ENCODE assay signal across 9 cellular contexts in genomic region chr15:31362121-31362520, GRCh38. TPM values are rescaled to one million over a fixed set of nuclear protein-coding genes. Genes with fewer than 3 reads are reported as not detected.
A peak's percentile ranks its signal among the peaks of the same experiment; 100 is the strongest.
DNase-seq lines count a peak whose midpoint lies in the region; ATAC-seq, FAIRE-seq and TF ChIP-seq lines count a peak whose summit lies in the region.
"Had no signal": no experiment of that assay in that cellular context is flagged by ENCODE, and none has a peak within 500 bp of the region (broad histone marks: within the 10 kb centered on the region; RNA-seq: fewer than 3 reads in every experiment).

No MANE protein-coding gene starts in this region.

- H3K4me1 ChIP-seq in RWPE2 (ENCODE audit: insufficient read depth, poor library complexity, severe bottlenecking) (peaks cover 59% of the 10 kb centered on the region), esophagus squamous epithelium (peaks cover 65 to 100% (median 96%) of the 10 kb centered on the region in 3 donors)

- H3K9me3 ChIP-seq in RWPE2 (ENCODE audit: severe bottlenecking) (no peaks in the 10 kb centered on the region), esophagus squamous epithelium (no peaks in the 10 kb centered on the region)

- no peak for FAIRE-seq in HTR-8/SVneo (lab: Jason Lieb, UNC)

- H3K36me3 Mint-ChIP-seq in T-helper 1 cell treated with Interleukin-12 subunit alpha and Interleukin-12 subunit beta and Interleukin-4 antibody, amounts not matched to agents 30 μg/mL and 1 μg/mL, for 36 hours (ENCODE audit: low read depth) = peaks cover 25% of the 10 kb centered on the region
- peaks cover 80% of the 10 kb centered on the region for H3K36me3 Mint-ChIP-seq in stimulated activated effector memory CD8-positive, alpha-beta T cell treated with anti-CD3 and anti-CD28 coated beads, Interleukin-12 subunit alpha, Interleukin-12 subunit beta, amount 100 ng/mL, for 72 hours

- TF ChIP-seq POLR2A in esophagus squamous epithelium (IDR thresholded peaks at IDR 0.05) = no peak

- peak overlapping the region; percentile 81 for H3K4me3 Mint-ChIP-seq in T-helper 1 cell treated with Interleukin-12 subunit alpha and Interleukin-12 subunit beta and Interleukin-4 antibody, amounts not matched to agents 30 μg/mL and 1 μg/mL, for 36 hours
- peak overlapping the region; percentile 74 for H3K4me3 Mint-ChIP-seq in stimulated activated effector memory CD8-positive, alpha-beta T cell treated with anti-CD3 and anti-CD28 coated beads, Interleukin-12 subunit alpha, Interleukin-12 subunit beta, amount 100 ng/mL, for 72 hours

- no peak for ATAC-seq in RWPE2 (ENCODE audit: low read depth)
- ATAC-seq in stimulated activated effector memory CD8-positive, alpha-beta T cell treated with anti-CD3 and anti-CD28 coated beads, Interleukin-12 subunit alpha, Interleukin-12 subunit beta, amount 100 ng/mL, for 72 hours = no peak

- H3K4me1 Mint-ChIP-seq in T-helper 1 cell treated with Interleukin-12 subunit alpha and Interleukin-12 subunit beta and Interleukin-4 antibody, amounts not matched to agents 30 μg/mL and 1 μg/mL, for 36 hours (ENCODE audit: low read depth) = peaks cover 86% of the 10 kb centered on the region
- peaks cover 100% of the 10 kb centered on the region for H3K4me1 Mint-ChIP-seq in stimulated activated effector memory CD8-positive, alpha-beta T cell treated with anti-CD3 and anti-CD28 coated beads, Interleukin-12 subunit alpha, Interleukin-12 subunit beta, amount 100 ng/mL, for 72 hours

- intact Hi-C loops in esophagus squamous epithelium (cut with DNase I) = loop anchor here (10.0 kb wide), 1 partner anchor 123 kb away; no protein-coding TSS in a partner anchor

- 65 to 72% methylated on average over 4 of the region's 4 CpGs for WGBS in esophagus squamous epithelium, 2 donors

- H3K27ac ChIP-seq in RWPE2 (ENCODE audit: poor library complexity, severe bottlenecking) (peak overlapping the region; percentile 42), esophagus squamous epithelium (peak overlapping the region; percentile 87 to 94 (median 90))

- H3K9me3 Mint-ChIP-seq in T-helper 1 cell treated with Interleukin-12 subunit alpha and Interleukin-12 subunit beta and Interleukin-4 antibody, amounts not matched to agents 30 μg/mL and 1 μg/mL, for 36 hours = no peaks in the 10 kb centered on the region
- no peaks in the 10 kb centered on the region for H3K9me3 Mint-ChIP-seq in stimulated activated effector memory CD8-positive, alpha-beta T cell treated with anti-CD3 and anti-CD28 coated beads, Interleukin-12 subunit alpha, Interleukin-12 subunit beta, amount 100 ng/mL, for 72 hours

- no peaks in the 10 kb centered on the region for H3K27me3 Mint-ChIP-seq in T-helper 1 cell treated with Interleukin-12 subunit alpha and Interleukin-12 subunit beta and Interleukin-4 antibody, amounts not matched to agents 30 μg/mL and 1 μg/mL, for 36 hours (ENCODE audit: low read depth)

- no peak for DNase-seq in T-helper 1 cell
- no peak for DNase-seq in RWPE2 (ENCODE audit: low spot score)
- DNase-seq in esophagus squamous epithelium (lab: John Stamatoyannopoulos, UW) = no peak
- no peak for DNase-seq in stimulated activated effector memory CD8-positive, alpha-beta T cell treated with anti-CD3 and anti-CD28 coated beads, Interleukin-12 subunit alpha, Interleukin-12 subunit beta, amount 100 ng/mL, for 72 hours (ENCODE audit: low spot score in 2 of 2)
- DNase-seq in HTR-8/SVneo (ENCODE audit: insufficient read length, low spot score) = no peak
- no peak for DNase-seq in D341Med (ENCODE audit: low spot score)
- no peak for DNase-seq in NCI-H748 (lab: John Stamatoyannopoulos, UW; ENCODE audit: unreplicated experiment)
- DNase-seq: NCI-H187 treated with DMSO at 0.1 percent for 48 hours had no signal

- peak overlapping the region; percentile 98 for H3K27ac Mint-ChIP-seq in T-helper 1 cell treated with Interleukin-12 subunit alpha and Interleukin-12 subunit beta and Interleukin-4 antibody, amounts not matched to agents 30 μg/mL and 1 μg/mL, for 36 hours
- peak overlapping the region; percentile 99 for H3K27ac Mint-ChIP-seq in stimulated activated effector memory CD8-positive, alpha-beta T cell treated with anti-CD3 and anti-CD28 coated beads, Interleukin-12 subunit alpha, Interleukin-12 subunit beta, amount 100 ng/mL, for 72 hours

- H3K27me3 ChIP-seq in RWPE2 (ENCODE audit: insufficient read depth, poor library complexity, severe bottlenecking) (no peaks in the 10 kb centered on the region), esophagus squamous epithelium (no peaks in the 10 kb centered on the region)

- H3K4me3 ChIP-seq in RWPE2 (ENCODE audit: severe bottlenecking) = no peak overlapping the region
- peak overlapping the region in 1 of 4 donors; percentile 48 for H3K4me3 ChIP-seq in esophagus squamous epithelium

- H3K36me3 ChIP-seq in RWPE2 (ENCODE audit: low read depth) (no peaks in the 10 kb centered on the region), esophagus squamous epithelium (peaks cover 0 to 8% (median 0%) of the 10 kb centered on the region in 3 donors)

- TF ChIP-seq CTCF in RWPE2 (IDR thresholded peaks at IDR 0.05; ENCODE audit: poor library complexity, severe bottlenecking) (no peak), esophagus squamous epithelium (IDR thresholded peaks at IDR 0.05) (no peak)

RNA-seq across cellular contexts. Expression of gene KLF13, which starts 35.5 kb away (rescaled TPM):
- total RNA-seq in esophagus squamous epithelium = 10 to 100 TPM; 16.4 to 54.6 (median 41.8) TPM
